Comparison of ENCODE assay signal across 33 cellular contexts in the genomic region with DNA sequence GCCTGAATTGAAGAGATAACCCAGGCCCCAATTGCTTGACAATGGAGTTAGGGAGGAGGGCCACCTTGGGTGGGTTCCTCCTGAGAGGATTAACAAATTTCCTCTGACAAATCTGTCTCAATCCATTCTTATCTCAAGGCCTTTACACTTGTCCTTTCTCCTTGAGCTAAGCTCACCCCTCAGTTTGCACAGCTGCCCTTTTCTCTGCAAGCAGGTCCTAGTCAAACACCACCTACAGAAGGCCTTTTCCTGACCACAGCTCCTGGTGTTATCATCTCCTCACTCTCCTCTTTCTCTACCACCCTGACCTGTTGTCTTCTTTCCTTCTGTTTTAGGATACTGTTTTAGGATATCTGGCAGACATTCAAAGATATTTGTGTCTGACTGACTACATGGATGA. TPM values are rescaled to one million over a fixed set of nuclear protein-coding genes. Genes with fewer than 3 reads are reported as not detected.
"Had no signal": no experiment of that assay in that cellular context is flagged by ENCODE, and none has a peak within 500 bp of the region (broad histone marks: within the 10 kb centered on the region; RNA-seq: fewer than 3 reads in every experiment).

No MANE protein-coding gene starts in this region.

- FAIRE-seq: colon, endometrium, endothelial cell of umbilical vein, frontal cortex had no signal

- H3K9me3 Mint-ChIP-seq: dendritic cell treated with granulocyte-macrophage colony-stimulating factor and Interleukin-4, amounts not matched to agents 40 ng/mL and 50 ng/mL, for 4 days; effector memory CD8-positive, alpha-beta T cell; endodermal cell had no signal

- H3K4me1 ChIP-seq: colonic mucosa, esophagus muscularis mucosa, esophagus squamous epithelium, foreskin keratinocyte, gastrocnemius medialis, gastroesophageal sphincter, heart left ventricle had no signal

- H3K4me3 ChIP-seq: colonic mucosa, coronary artery, dorsolateral prefrontal cortex, esophagus muscularis mucosa, esophagus squamous epithelium, gastrocnemius medialis, gastroesophageal sphincter, heart left ventricle had no signal

- H3K36me3 ChIP-seq: colonic mucosa, esophagus muscularis mucosa, esophagus squamous epithelium, gastrocnemius medialis, gastroesophageal sphincter, heart left ventricle had no signal

- H3K9me3 ChIP-seq: colonic mucosa, esophagus muscularis mucosa, esophagus squamous epithelium, gastrocnemius medialis, gastroesophageal sphincter, heart left ventricle had no signal

- H3K27me3 ChIP-seq: colonic mucosa, foreskin keratinocyte, gastrocnemius medialis had no signal

- H3K27ac ChIP-seq: colonic mucosa, coronary artery, dorsolateral prefrontal cortex, epithelial cell of prostate, esophagus muscularis mucosa, esophagus squamous epithelium, foreskin keratinocyte, gastrocnemius medialis, gastroesophageal sphincter, heart left ventricle had no signal

- H3K27ac Mint-ChIP-seq: dendritic cell treated with granulocyte-macrophage colony-stimulating factor and Interleukin-4, amounts not matched to agents 40 ng/mL and 50 ng/mL, for 4 days; effector memory CD8-positive, alpha-beta T cell; endodermal cell had no signal

- H3K4me3 Mint-ChIP-seq: dendritic cell treated with granulocyte-macrophage colony-stimulating factor and Interleukin-4, amounts not matched to agents 40 ng/mL and 50 ng/mL, for 4 days; effector memory CD8-positive, alpha-beta T cell; endodermal cell had no signal

- ATAC-seq: effector memory CD8-positive, alpha-beta T cell; esophagus mucosa; foreskin keratinocyte; gastrocnemius medialis; gastroesophageal sphincter; heart left ventricle had no signal

- DNase-seq: colonic mucosa; cortex of kidney; dermis blood vessel endothelial cell; dorsolateral prefrontal cortex; effector CD4-positive, alpha-beta T cell; effector CD8-positive, alpha-beta T cell; effector memory CD4-positive, alpha-beta T cell; effector memory CD8-positive, alpha-beta T cell; endodermal cell; erythroblast; esophagus squamous epithelium; foreskin fibroblast; foreskin keratinocyte; foreskin melanocyte; gastrocnemius medialis; glutamatergic neuron; head of caudate nucleus; heart left ventricle had no signal

RNA-seq across cellular contexts. Expression of a gene that starts 26.4 kb away (rescaled TPM):
- total RNA-seq: chondrocyte, colonic mucosa, dermis blood vessel endothelial cell, dermis microvascular lymphatic vessel endothelial cell, endothelial cell of umbilical vein, epithelial cell of proximal tubule, fibroblast of villous mesenchyme, foreskin keratinocyte, frontal cortex, glomerular endothelial cell had no signal
- polyA plus RNA-seq: endothelial cell of umbilical vein, foreskin keratinocyte had no signal
